ENCODE assay signal across 17 cellular contexts in genomic region chr7:74511360-74511759, GRCh38. TPM values are rescaled to one million over a fixed set of nuclear protein-coding genes. Genes with fewer than 3 reads are reported as not detected.
"Had no signal": no experiment of that assay in that cellular context is flagged by ENCODE, and none has a peak within 500 bp of the region (broad histone marks: within the 10 kb centered on the region; RNA-seq: fewer than 3 reads in every experiment).

No MANE protein-coding gene starts in this region.

- H3K27me3 ChIP-seq: cardiac muscle cell had no signal

- H3K9me3 Mint-ChIP-seq: activated T-helper 1 cell treated with anti-CD3 and anti-CD28 coated beads, Interleukin-12 subunit alpha, Interleukin-12 subunit beta, Interleukin-2, Interleukin-4 antibody, amounts not matched to agents 30 ng/mL and 10 ng/mL and 1 ng/mL, durations not matched to agents 14 hours and 24 hours and 36 hours; immature natural killer cell; memory B cell; neural crest cell; stimulated activated effector memory CD8-positive, alpha-beta T cell treated with anti-CD3 and anti-CD28 coated beads, Interleukin-12 subunit alpha, Interleukin-12 subunit beta, amount 100 ng/mL, for 72 hours had no signal

- H3K4me3 Mint-ChIP-seq: activated T-helper 1 cell treated with anti-CD3 and anti-CD28 coated beads, Interleukin-12 subunit alpha, Interleukin-12 subunit beta, Interleukin-2, Interleukin-4 antibody, amounts not matched to agents 30 ng/mL and 10 ng/mL and 1 ng/mL, durations not matched to agents 14 hours and 24 hours and 36 hours; immature natural killer cell; memory B cell; neural crest cell; stimulated activated effector memory CD8-positive, alpha-beta T cell treated with anti-CD3 and anti-CD28 coated beads, Interleukin-12 subunit alpha, Interleukin-12 subunit beta, amount 100 ng/mL, for 72 hours had no signal

- H3K4me1 Mint-ChIP-seq: immature natural killer cell; memory B cell; neural crest cell; stimulated activated effector memory CD8-positive, alpha-beta T cell treated with anti-CD3 and anti-CD28 coated beads, Interleukin-12 subunit alpha, Interleukin-12 subunit beta, amount 100 ng/mL, for 72 hours had no signal

- H3K4me3 ChIP-seq: cardiac muscle cell, coronary artery, SK-N-MC had no signal

- H3K36me3 Mint-ChIP-seq: immature natural killer cell; memory B cell; stimulated activated effector memory CD8-positive, alpha-beta T cell treated with anti-CD3 and anti-CD28 coated beads, Interleukin-12 subunit alpha, Interleukin-12 subunit beta, amount 100 ng/mL, for 72 hours had no signal

- H3K27ac Mint-ChIP-seq: activated T-helper 1 cell treated with anti-CD3 and anti-CD28 coated beads, Interleukin-12 subunit alpha, Interleukin-12 subunit beta, Interleukin-2, Interleukin-4 antibody, amounts not matched to agents 30 ng/mL and 10 ng/mL and 1 ng/mL, durations not matched to agents 14 hours and 24 hours and 36 hours; immature natural killer cell; memory B cell; stimulated activated effector memory CD8-positive, alpha-beta T cell treated with anti-CD3 and anti-CD28 coated beads, Interleukin-12 subunit alpha, Interleukin-12 subunit beta, amount 100 ng/mL, for 72 hours had no signal

- H3K27ac ChIP-seq: cardiac muscle cell, coronary artery, epithelial cell of prostate, SK-N-MC had no signal

- DNase-seq: activated CD4-positive, alpha-beta T cell treated with anti-CD3 and anti-CD28 coated beads for 48 hours; effector memory CD4-positive, alpha-beta T cell; glutamatergic neuron; immature natural killer cell; small intestine; T-helper 1 cell; trophoblast cell had no signal

- ATAC-seq: left lobe of liver; stimulated activated effector memory CD8-positive, alpha-beta T cell treated with anti-CD3 and anti-CD28 coated beads, Interleukin-12 subunit alpha, Interleukin-12 subunit beta, amount 100 ng/mL, for 72 hours had no signal

- FAIRE-seq: astrocyte, small intestine had no signal

RNA-seq across cellular contexts. Expression of gene GTF2IRD1, which starts 57.7 kb away (rescaled TPM):
- polyA plus RNA-seq: immature natural killer cell had no signal
